In genomic region chr5:78060421-78060820, GRCh38 we compare ENCODE assay signal across 23 cellular contexts.
DNase-seq lines count a peak whose midpoint lies in the region; ATAC-seq and TF ChIP-seq lines count a peak whose summit lies in the region.
"Had no signal": no experiment of that assay in that cellular context is flagged by ENCODE, and none has a peak within 500 bp of the region (broad histone marks: within the 10 kb centered on the region; RNA-seq: fewer than 3 reads in every experiment).

No MANE protein-coding gene starts in this region.

- peaks cover 2% of the 10 kb centered on the region for H3K36me3 Mint-ChIP-seq in activated CD4-positive, alpha-beta T cell treated with anti-CD3 and anti-CD28 coated beads for 36 hours (ENCODE audit: low read depth)

- no peaks in the 10 kb centered on the region for H3K4me1 Mint-ChIP-seq in activated CD4-positive, alpha-beta T cell treated with anti-CD3 and anti-CD28 coated beads for 36 hours

- no peaks in the 10 kb centered on the region for H3K9me3 Mint-ChIP-seq in activated CD4-positive, alpha-beta T cell treated with anti-CD3 and anti-CD28 coated beads for 36 hours (ENCODE audit: low read depth)
- H3K9me3 Mint-ChIP-seq: dendritic cell treated with granulocyte-macrophage colony-stimulating factor and Interleukin-4, amounts not matched to agents 40 ng/mL and 50 ng/mL, for 4 days; stimulated activated naive B cell treated with anti-CD40 and anti-IgM and Interleukin-4, amounts not matched to agents 10 μg/mL and 1 μg/mL and 100 μg/mL, for 72 hours had no signal

- H3K27me3 ChIP-seq in adipocyte (replicated peaks; ENCODE audit: control insufficient read depth, insufficient read depth, low read length) (no peaks in the 10 kb centered on the region), fibroblast of lung (ENCODE audit: control insufficient read depth, insufficient read depth, low read length) (no peaks in the 10 kb centered on the region)
- H3K27me3 ChIP-seq: breast epithelium, left lung, spleen, uterus had no signal

- CTCF ChIA-PET in activated CD4-positive, alpha-beta T cell treated with anti-CD3 and anti-CD28 coated beads for 36 hours (lab: Charles Lee) = no interaction called here

- no peaks in the 10 kb centered on the region for H3K27me3 Mint-ChIP-seq in activated CD4-positive, alpha-beta T cell treated with anti-CD3 and anti-CD28 coated beads for 36 hours
- H3K27me3 Mint-ChIP-seq: CD4-positive, CD25-positive, alpha-beta regulatory T cell; dendritic cell treated with granulocyte-macrophage colony-stimulating factor and Interleukin-4, amounts not matched to agents 40 ng/mL and 50 ng/mL, for 4 days; stimulated activated naive B cell treated with anti-CD40 and anti-IgM and Interleukin-4, amounts not matched to agents 10 μg/mL and 1 μg/mL and 100 μg/mL, for 72 hours had no signal

- no peak overlapping the region for H3K27ac Mint-ChIP-seq in activated CD4-positive, alpha-beta T cell treated with anti-CD3 and anti-CD28 coated beads for 36 hours
- H3K27ac Mint-ChIP-seq: CD4-positive, CD25-positive, alpha-beta regulatory T cell; dendritic cell treated with granulocyte-macrophage colony-stimulating factor and Interleukin-4, amounts not matched to agents 40 ng/mL and 50 ng/mL, for 4 days; stimulated activated naive B cell treated with anti-CD40 and anti-IgM and Interleukin-4, amounts not matched to agents 10 μg/mL and 1 μg/mL and 100 μg/mL, for 72 hours had no signal

- H3K4me1 ChIP-seq in adipocyte (ENCODE audit: control insufficient read depth, insufficient read depth, low read length) (no peaks in the 10 kb centered on the region), fibroblast of lung (ENCODE audit: control insufficient read depth, extremely low read depth, insufficient read depth, low read length) (no peaks in the 10 kb centered on the region)
- H3K4me1 ChIP-seq: breast epithelium, left lung, uterus had no signal

- H3K36me3 ChIP-seq in adipocyte (ENCODE audit: control insufficient read depth, insufficient read depth, low read length, severe bottlenecking) (peaks cover 3% of the 10 kb centered on the region), fibroblast of lung (ENCODE audit: control insufficient read depth, insufficient read depth, low read length) (no peaks in the 10 kb centered on the region)
- H3K36me3 ChIP-seq: breast epithelium, thoracic aorta, uterus had no signal

- H3K4me3 ChIP-seq in adipocyte (ENCODE audit: low read length) (no peak overlapping the region), fibroblast of lung (replicated peaks in 1 of 4; ENCODE audit: control extremely low read depth in 1 of 4, insufficient read depth in 1 of 4, low read depth in 3 of 4, low read length in 4 of 4) (no peak overlapping the region), skeletal muscle cell (ENCODE audit: low read depth, low read length) (no peak overlapping the region)
- H3K4me3 ChIP-seq: breast epithelium, left lung, spleen, thoracic aorta, uterus had no signal

- no peak overlapping the region for H2AFZ ChIP-seq in fibroblast of lung (ENCODE audit: low read length)

- H4K20me1 ChIP-seq in fibroblast of lung (ENCODE audit: control insufficient read depth, extremely low read depth, insufficient read depth, low read length) = no peaks in the 10 kb centered on the region

- H3K79me2 ChIP-seq in fibroblast of lung (ENCODE audit: control insufficient read depth, insufficient read depth, low read length) = no peaks in the 10 kb centered on the region

- intact Hi-C loops in activated CD4-positive, alpha-beta T cell treated with anti-CD3 and anti-CD28 coated beads for 36 hours (cut with DNase I, micrococcal nuclease) = no loop called here

- no peak overlapping the region for H3K4me3 Mint-ChIP-seq in activated CD4-positive, alpha-beta T cell treated with anti-CD3 and anti-CD28 coated beads for 36 hours
- H3K4me3 Mint-ChIP-seq: CD4-positive, CD25-positive, alpha-beta regulatory T cell; dendritic cell treated with granulocyte-macrophage colony-stimulating factor and Interleukin-4, amounts not matched to agents 40 ng/mL and 50 ng/mL, for 4 days; stimulated activated naive B cell treated with anti-CD40 and anti-IgM and Interleukin-4, amounts not matched to agents 10 μg/mL and 1 μg/mL and 100 μg/mL, for 72 hours had no signal

- no peak for TF ChIP-seq CTCF in fibroblast of lung (conservative IDR thresholded peaks at IDR 0.05 in 1 of 2, IDR thresholded peaks at IDR 0.05 in 1 of 2; ENCODE audit: low read depth in 1 of 2, low read length in 2 of 2)

- H3K4me2 ChIP-seq in fibroblast of lung (ENCODE audit: extremely low read depth, insufficient read depth, low read length) = no peak overlapping the region

- H3K9ac ChIP-seq in adipocyte (ENCODE audit: low read length) (no peak overlapping the region), fibroblast of lung (ENCODE audit: insufficient read depth, low read length) (no peak overlapping the region)

- no peak for ATAC-seq in GM21390 (IDR thresholded peaks at IDR 0.05; ENCODE audit: unreplicated experiment)
- ATAC-seq in activated CD4-positive, alpha-beta T cell treated with anti-CD3 and anti-CD28 coated beads for 36 hours = no peak
- ATAC-seq: left lung; stimulated activated naive B cell treated with anti-CD40 and anti-IgM and Interleukin-4, amounts not matched to agents 10 μg/mL and 1 μg/mL and 100 μg/mL, for 72 hours had no signal

- no peaks in the 10 kb centered on the region for H3K9me3 ChIP-seq in adipocyte (ENCODE audit: control insufficient read depth, low read length)
- H3K9me3 ChIP-seq in fibroblast of lung (ENCODE audit: control insufficient read depth, insufficient read depth, low read depth, low read length) = no peaks in the 10 kb centered on the region
- H3K9me3 ChIP-seq: breast epithelium, left lung, spleen, thoracic aorta, uterus had no signal

- H3K27ac ChIP-seq in fibroblast of lung (ENCODE audit: insufficient read depth, low read length) = no peak overlapping the region
- H3K27ac ChIP-seq in substantia nigra (ENCODE audit: low read depth, low read length, poor library complexity, severe bottlenecking) = no peak overlapping the region
- H3K27ac ChIP-seq: breast epithelium, left lung, spleen, thoracic aorta, uterus had no signal

- DNase-seq in ELR (ENCODE audit: low read depth) (peak; percentile 57), adipocyte (ENCODE audit: low read depth) (peak; percentile 33), fibroblast of lung (ENCODE audit: low read depth in 2 of 2) (peak; percentile 19 to 50), skeletal muscle cell (ENCODE audit: low read depth) (peak; percentile 9), SK-N-DZ (ENCODE audit: low spot score) (no peak), substantia nigra (lab: John Stamatoyannopoulos, UW) (no peak)
- DNase-seq in activated CD4-positive, alpha-beta T cell treated with anti-CD3 and anti-CD28 coated beads for 36 hours = no peak
- DNase-seq: activated CD4-positive, alpha-beta T cell treated with anti-CD3 and anti-CD28 coated beads for 1 hour; activated gamma-delta T cell treated with Interleukin-2 at 50 U/mL for 16 hours; CD4-positive, CD25-positive, alpha-beta regulatory T cell; foreskin fibroblast; GOT3; left lung; NCI-H1694 treated with DMSO at 0.1 percent for 48 hours; NCI-H526 treated with DMSO at 0.1 percent for 48 hours; spleen; stimulated activated CD4-positive, alpha-beta T cell treated with anti-CD3 and anti-CD28 coated beads, Interleukin-4, amount 100 ng/mL, for 1 hour; stimulated activated naive B cell treated with anti-CD40 and anti-IgM and Interleukin-4, amounts not matched to agents 10 μg/mL and 1 μg/mL and 100 μg/mL, for 72 hours; uterus had no signal

- POLR2A ChIA-PET in activated CD4-positive, alpha-beta T cell treated with anti-CD3 and anti-CD28 coated beads for 36 hours (lab: Charles Lee) = no interaction called here

Comparison
In these comparisons a context has a peak if more than half of its experiments do, and no peak if none do; other contexts are left out.
1. DNase-seq: peak in ELR (single experiment), adipocyte (single experiment), fibroblast of lung (2 of 2) and skeletal muscle cell (single experiment); none in SK-N-DZ (single experiment), activated CD4-positive, alpha-beta T cell treated with anti-CD3 and anti-CD28 coated beads for 36 hours (single experiment) and substantia nigra (0 of 49).